Comparison of ENCODE assay signal across 26 cellular contexts in the genomic region with DNA sequence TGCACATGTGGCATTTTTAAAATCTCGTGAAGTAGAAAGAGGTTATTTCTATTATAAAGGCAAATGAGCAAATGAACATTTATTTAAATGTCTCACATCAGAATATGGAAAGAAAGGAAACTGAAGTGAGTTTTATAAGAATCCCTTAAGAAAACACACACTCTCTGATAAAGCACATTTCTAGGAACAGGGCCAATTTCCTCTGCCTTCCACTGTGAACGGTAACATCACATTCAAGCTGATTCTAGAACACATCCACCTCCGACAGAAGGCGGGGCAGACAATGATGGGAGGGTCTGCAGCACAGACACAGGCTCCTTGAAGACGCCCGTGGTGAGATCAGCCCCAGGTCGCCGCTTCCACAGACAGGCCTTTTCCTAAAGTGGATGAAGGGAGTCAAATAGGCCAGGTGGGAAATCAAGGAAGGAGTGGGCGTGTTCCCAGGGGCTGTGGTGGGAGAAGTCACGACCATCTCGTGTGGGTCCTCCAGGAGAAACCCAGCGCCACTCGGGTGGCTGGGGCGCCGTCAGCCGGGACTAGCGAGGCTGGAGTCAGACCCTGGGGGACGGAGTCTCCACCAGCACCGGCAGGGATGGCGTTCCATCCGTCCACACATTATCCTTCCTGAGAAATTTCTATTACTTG. TPM values are rescaled to one million over a fixed set of nuclear protein-coding genes. Genes with fewer than 3 reads are reported as not detected.
A peak's percentile ranks its signal among the peaks of the same experiment; 100 is the strongest.
DNase-seq lines count a peak whose midpoint lies in the region; ATAC-seq, FAIRE-seq and TF ChIP-seq lines count a peak whose summit lies in the region.
"Had no signal": no experiment of that assay in that cellular context is flagged by ENCODE, and none has a peak within 500 bp of the region (broad histone marks: within the 10 kb centered on the region; RNA-seq: fewer than 3 reads in every experiment).

No MANE protein-coding gene starts in this region.

- no peaks in the 10 kb centered on the region for H3K27me3 ChIP-seq in CD8-positive, alpha-beta T cell (ENCODE audit: insufficient read depth, low read length)
- no peaks in the 10 kb centered on the region for H3K27me3 ChIP-seq in vagina
- H3K27me3 ChIP-seq: right lobe of liver, stomach had no signal

- H3K27ac ChIP-seq in A549 (no peak overlapping the region), kidney (ENCODE audit: low read depth in 2 of 2, low read length in 2 of 2) (no peak overlapping the region), vagina (no peak overlapping the region)
- H3K27ac ChIP-seq in CD8-positive, alpha-beta T cell (ENCODE audit: low read depth, low read length), result no peak overlapping the region
- H3K27ac ChIP-seq: HL-60, parathyroid adenoma, right lobe of liver, stomach, WERI-Rb-1 had no signal

- no peak overlapping the region for H3K4me2 ChIP-seq in A549

- DNase-seq in A549 (ENCODE audit: low read depth in 1 of 2, low spot score in 1 of 2) (no peak), cardiac fibroblast (ENCODE audit: low read depth in 2 of 2) (peak; percentile 49 to 61), kidney (peak; percentile 61), vagina (ENCODE audit: extremely low spot score in 2 of 2) (no peak)
- no peak for DNase-seq in CD8-positive, alpha-beta T cell
- DNase-seq: activated CD4-positive, alpha-beta T cell treated with anti-CD3 and anti-CD28 coated beads, Interleukin-2, amount 50 U/mL, for 1 hour; aorta; CD4-positive, alpha-beta memory T cell; mucosa of descending colon; NCI-H1048; NCI-H187 treated with DMSO at 0.1 percent for 48 hours; NCI-H345; NCI-H748 treated with DMSO at 0.1 percent for 48 hours; nephron progenitor cell; right lobe of liver; stomach; WERI-Rb-1 had no signal

- ATAC-seq in A549, result no peak
- ATAC-seq in CD8-positive, alpha-beta T cell, result no peak
- ATAC-seq in GM18870 (IDR thresholded peaks at IDR 0.05; ENCODE audit: unreplicated experiment), result no peak
- no peak for ATAC-seq in HG03159 (IDR thresholded peaks at IDR 0.05; ENCODE audit: unreplicated experiment)
- no peak for ATAC-seq in HG03342 (IDR thresholded peaks at IDR 0.05; ENCODE audit: unreplicated experiment)
- ATAC-seq: mucosa of descending colon had no signal

- WGBS in A549 (ENCODE audit: missing lambda C conversion rate), result 88% methylated on average over 21 of the region's 21 CpGs

- no peak overlapping the region for H3K9ac ChIP-seq in kidney (ENCODE audit: low read length in 2 of 2)
- H3K9ac ChIP-seq: parathyroid adenoma had no signal

- no peak for TF ChIP-seq CTCF in A549 (IDR thresholded peaks at IDR 0.05)
- no peak for TF ChIP-seq CTCF in CD8-positive, alpha-beta T cell (IDR thresholded peaks at IDR 0.05)
- TF ChIP-seq CTCF in cardiac fibroblast (IDR thresholded peaks at IDR 0.05; ENCODE audit: low read depth, low read length), result no peak
- TF ChIP-seq CTCF in kidney (IDR thresholded peaks at IDR 0.05; ENCODE audit: borderline replicate concordance, extremely low read depth, insufficient read depth), result no peak
- no peak for TF ChIP-seq CTCF in vagina (IDR thresholded peaks at IDR 0.05)

- no peak overlapping the region for H3K4me3 ChIP-seq in A549
- H3K4me3 ChIP-seq in CD8-positive, alpha-beta T cell (ENCODE audit: low read depth, low read length), result no peak overlapping the region
- no peak overlapping the region for H3K4me3 ChIP-seq in cardiac fibroblast (replicated peaks in 1 of 2; ENCODE audit: low read depth in 2 of 2, low read length in 2 of 2)
- H3K4me3 ChIP-seq in kidney (ENCODE audit: low read length in 2 of 2), result no peak overlapping the region
- no peak overlapping the region for H3K4me3 ChIP-seq in vagina
- H3K4me3 ChIP-seq: HAP-1, mucosa of descending colon, right lobe of liver, stomach had no signal

- CTCF ChIA-PET in A549 (lab: Yijun Ruan, JAX), result no interaction called here
- CTCF ChIA-PET in CD8-positive, alpha-beta T cell (lab: Charles Lee), result no interaction called here

- no peak overlapping the region for H3K4me3 Mint-ChIP-seq in CD8-positive, alpha-beta T cell
- H3K4me3 Mint-ChIP-seq: activated naive CD4-positive, alpha-beta T cell treated with anti-CD3 and anti-CD28 coated beads, Interleukin-2, amount 50 U/mL, for 24 hours; CD4-positive, alpha-beta memory T cell; nephron progenitor cell; type B pancreatic cell had no signal

- no peaks in the 10 kb centered on the region for H3K9me3 Mint-ChIP-seq in CD8-positive, alpha-beta T cell
- H3K9me3 Mint-ChIP-seq: activated naive CD4-positive, alpha-beta T cell treated with anti-CD3 and anti-CD28 coated beads, Interleukin-2, amount 50 U/mL, for 24 hours; CD4-positive, alpha-beta memory T cell; nephron progenitor cell; type B pancreatic cell had no signal

- H3K36me3 Mint-ChIP-seq in CD8-positive, alpha-beta T cell, result peaks cover 96% of the 10 kb centered on the region

- no peak for TF ChIP-seq RAD21 in A549 (conservative IDR thresholded peaks at IDR 0.05 in 1 of 2, IDR thresholded peaks at IDR 0.05 in 1 of 2)

- no peaks in the 10 kb centered on the region for H3K4me1 Mint-ChIP-seq in CD8-positive, alpha-beta T cell (ENCODE audit: low read depth)
- H3K4me1 Mint-ChIP-seq: activated naive CD4-positive, alpha-beta T cell treated with anti-CD3 and anti-CD28 coated beads, Interleukin-2, amount 50 U/mL, for 24 hours; CD4-positive, alpha-beta memory T cell; nephron progenitor cell had no signal

- peaks cover 11% of the 10 kb centered on the region; the same call in 2 of the 3 replicates for H3K4me1 ChIP-seq in A549
- H3K4me1 ChIP-seq in CD8-positive, alpha-beta T cell (ENCODE audit: insufficient read depth, low read length), result no peaks in the 10 kb centered on the region
- H3K4me1 ChIP-seq in kidney (ENCODE audit: control insufficient read depth in 1 of 2, insufficient read depth in 1 of 2, low read depth in 1 of 2, low read length in 2 of 2), result no peaks in the 10 kb centered on the region
- no peaks in the 10 kb centered on the region for H3K4me1 ChIP-seq in vagina
- H3K4me1 ChIP-seq: HAP-1, parathyroid adenoma, right lobe of liver had no signal

- H3K27me3 Mint-ChIP-seq in CD8-positive, alpha-beta T cell (ENCODE audit: low read depth), result no peaks in the 10 kb centered on the region
- H3K27me3 Mint-ChIP-seq: activated naive CD4-positive, alpha-beta T cell treated with anti-CD3 and anti-CD28 coated beads, Interleukin-2, amount 50 U/mL, for 24 hours; CD4-positive, alpha-beta memory T cell; type B pancreatic cell had no signal

- POLR2A ChIA-PET in A549 (lab: Yijun Ruan, JAX), result interaction anchor here (1.3 kb wide), 1 partner anchor 46 kb away, joined by 3 read pairs; no protein-coding TSS in a partner anchor
- POLR2A ChIA-PET in CD8-positive, alpha-beta T cell (lab: Charles Lee), result no interaction called here

- no peaks in the 10 kb centered on the region for H3K9me3 ChIP-seq in A549
- H3K9me3 ChIP-seq in CD8-positive, alpha-beta T cell (ENCODE audit: low read length), result no peaks in the 10 kb centered on the region
- no peaks in the 10 kb centered on the region for H3K9me3 ChIP-seq in kidney (ENCODE audit: control insufficient read depth in 1 of 2, low read length in 2 of 2)
- no peaks in the 10 kb centered on the region for H3K9me3 ChIP-seq in vagina
- H3K9me3 ChIP-seq: HAP-1, mucosa of descending colon, right lobe of liver, stomach had no signal

- FAIRE-seq in A549 (lab: Jason Lieb, UNC) (no peak), kidney (lab: Jason Lieb, UNC) (no peak)
- FAIRE-seq: frontal cortex had no signal

- H3K36me3 ChIP-seq in CD8-positive, alpha-beta T cell (ENCODE audit: insufficient read depth, low read length), result peaks cover 58% of the 10 kb centered on the region
- H3K36me3 ChIP-seq in kidney (ENCODE audit: control insufficient read depth in 1 of 2, insufficient read depth in 2 of 2, low read length in 2 of 2), result peaks cover 46 to 80% of the 10 kb centered on the region in 2 donors
- H3K36me3 ChIP-seq in vagina, result peaks cover 5 to 96% of the 10 kb centered on the region in 2 donors

- TF ChIP-seq EP300 in A549 (IDR thresholded peaks at IDR 0.05), result no peak

- TF ChIP-seq POLR2A in A549 (IDR thresholded peaks at IDR 0.05; ENCODE audit: low read length) (no peak), vagina (IDR thresholded peaks at IDR 0.05) (no peak)

- intact Hi-C loops in CD8-positive, alpha-beta T cell (cut with DNase I, micrococcal nuclease), result no loop called here
- intact Hi-C loops in kidney (cut with DNase I), result no loop called here
- intact Hi-C loops in vagina (cut with DNase I), result no loop called here

- H3K27ac Mint-ChIP-seq in CD8-positive, alpha-beta T cell, result peak overlapping the region; percentile 55
- H3K27ac Mint-ChIP-seq: activated naive CD4-positive, alpha-beta T cell treated with anti-CD3 and anti-CD28 coated beads, Interleukin-2, amount 50 U/mL, for 24 hours; nephron progenitor cell; type B pancreatic cell had no signal

TF ChIP-seq in A549, 52 proteins besides CTCF, POLR2A, EP300 and RAD21:
- TF ChIP-seq POLR2AphosphoS2 (conservative IDR thresholded peaks at IDR 0.05; ENCODE audit: low read length) (0 out of 2 replicates have a peak, but pooled peaks have one; percentile 14), CBX8 (IDR thresholded peaks at IDR 0.05) (no peak), MAZ (IDR thresholded peaks at IDR 0.05; ENCODE audit: borderline replicate concordance, low read depth, low read length) (no peak), ZC3H11A (IDR thresholded peaks at IDR 0.05) (no peak), JUN (IDR thresholded peaks at IDR 0.05) (0 out of 5 replicates have a peak, but pooled peaks of 1 of the 2 experiments have one; percentile 16)

RNA-seq across cellular contexts. Expression of gene PITRM1, which starts 31.1 kb away (rescaled TPM):
- polyA plus RNA-seq in A549 (2011; rRNA removed), result 45.9 and 62.3 TPM in 2 replicates
- 59.8 and 62.4 TPM in 2 replicates for polyA plus RNA-seq in A549 (2012; cell fraction: cytosol; rRNA removed)
- 123 and 130 TPM in 2 replicates for polyA plus RNA-seq in A549 (2012; cell fraction: nucleus; rRNA removed)
- 64.0 to 72.0 TPM (median 64.5 TPM) in 3 replicates for polyA plus RNA-seq in A549 (2017; fragmentation: RNase III; extraction: RNeasy Plus Mini Kit Qiagen cat#74134 plus additional on column Dnase treatment)
- polyA minus RNA-seq in A549 (2011; rRNA and poly(A)+ RNA removed), result 62.6 and 68.0 TPM in 2 replicates
- total RNA-seq in CD8-positive, alpha-beta T cell, result 10 to 100 TPM; 73.5 to 82.5 TPM
- total RNA-seq in kidney, result 60.7 TPM
- polyA plus RNA-seq in kidney (ENCODE audit: insufficient read depth, low read depth, low replicate concordance), result 28.8 TPM
- total RNA-seq in vagina, result 58.9 TPM

Comparison
In these comparisons a context has a peak if more than half of its experiments do, and no peak if none do; other contexts are left out.
1. DNase-seq: peak in cardiac fibroblast (2 of 2) and kidney (single experiment); none in A549 (0 of 2), CD8-positive, alpha-beta T cell (0 of 7) and vagina (0 of 2).